Comparison of ENCODE assay signal across 8 cellular contexts in genomic region chr6:139262519-139263300, GRCh38. TPM values are rescaled to one million over a fixed set of nuclear protein-coding genes. Genes with fewer than 3 reads are reported as not detected.
DNase-seq lines count a peak whose midpoint lies in the region; ATAC-seq and TF ChIP-seq lines count a peak whose summit lies in the region.

No MANE protein-coding gene starts in this region.

- no peak overlapping the region for H3K4me3 ChIP-seq in neural progenitor cell
- H3K4me3 ChIP-seq in endodermal cell (ENCODE audit: low read length): no peak overlapping the region

- ATAC-seq in GM19324 (IDR thresholded peaks at IDR 0.05; ENCODE audit: low FRiP score, unreplicated experiment): peak; percentile 50
- ATAC-seq in HG03280 (IDR thresholded peaks at IDR 0.05; ENCODE audit: unreplicated experiment): peak; percentile 84

- H4K20me1 ChIP-seq in neural progenitor cell (ENCODE audit: low read depth): no peaks in the 10 kb centered on the region

- H3K27me3 Mint-ChIP-seq in activated CD4-positive, alpha-beta T cell treated with anti-CD3 and anti-CD28 coated beads, Interleukin-2, amount 10 ng/mL, durations not matched to agents 7 days and 5 days: no peaks in the 10 kb centered on the region
- H3K27me3 Mint-ChIP-seq in neural progenitor cell (ENCODE audit: insufficient read depth, low read depth) (no peaks in the 10 kb centered on the region), endodermal cell (ENCODE audit: insufficient read depth) (no peaks in the 10 kb centered on the region)

- no peak overlapping the region for H3K4me2 ChIP-seq in neural progenitor cell

- peak overlapping the region; percentile 69 for H2AFZ ChIP-seq in neural progenitor cell (replicated peaks)

- 85 to 90% methylated on average over 9 to 13 of the region's 13 CpGs for WGBS in endodermal cell (ENCODE audit: insufficient coverage in 1 of 2, insufficient read length in 1 of 2), 2 experiments

- CTCF ChIA-PET in activated CD4-positive, alpha-beta T cell treated with anti-CD3 and anti-CD28 coated beads, Interleukin-2, amount 10 ng/mL, durations not matched to agents 7 days and 5 days (lab: Charles Lee): interaction anchor here (0.7 to 3.9 kb wide), 10 partner anchors 8 to 110 kb away, joined by 3 to 18 read pairs (median 3); no protein-coding TSS in a partner anchor

- no peaks in the 10 kb centered on the region for H3K36me3 ChIP-seq in neural progenitor cell
- no peaks in the 10 kb centered on the region for H3K36me3 ChIP-seq in endodermal cell (ENCODE audit: control insufficient read depth, insufficient read depth, low read length)

- H3K36me3 Mint-ChIP-seq in activated CD4-positive, alpha-beta T cell treated with anti-CD3 and anti-CD28 coated beads, Interleukin-2, amount 10 ng/mL, durations not matched to agents 7 days and 5 days (ENCODE audit: low read depth): peaks cover 5% of the 10 kb centered on the region
- H3K36me3 Mint-ChIP-seq in neural progenitor cell (no peaks in the 10 kb centered on the region), endodermal cell (ENCODE audit: low read depth) (no peaks in the 10 kb centered on the region)

- no peaks in the 10 kb centered on the region for H3K79me2 ChIP-seq in neural progenitor cell (ENCODE audit: low read depth)

- POLR2A ChIA-PET in activated CD4-positive, alpha-beta T cell treated with anti-CD3 and anti-CD28 coated beads, Interleukin-2, amount 10 ng/mL, durations not matched to agents 7 days and 5 days (lab: Charles Lee): no interaction called here

- H3K27ac ChIP-seq in neural progenitor cell: no peak overlapping the region
- no peak overlapping the region for H3K27ac ChIP-seq in endodermal cell (ENCODE audit: low read depth, low read length)

- no peak for TF ChIP-seq CTCF in neural progenitor cell (IDR thresholded peaks at IDR 0.05)
- TF ChIP-seq CTCF in endodermal cell (conservative IDR thresholded peaks at IDR 0.05): no peak

- H3K9me3 ChIP-seq in neural progenitor cell (ENCODE audit: low read depth) (no peaks in the 10 kb centered on the region), endodermal cell (ENCODE audit: control insufficient read depth, low read length) (no peaks in the 10 kb centered on the region)

- no peaks in the 10 kb centered on the region for H3K4me1 ChIP-seq in neural progenitor cell
- no peaks in the 10 kb centered on the region for H3K4me1 ChIP-seq in endodermal cell (ENCODE audit: control insufficient read depth, insufficient read depth, low read length)

- DNase-seq in A172 (ENCODE audit: low spot score) (peak; percentile 14), neural progenitor cell (ENCODE audit: low spot score) (no peak), T1000 (lab: John Stamatoyannopoulos, UW) (no peak), NCI-H187 treated with DMSO at 0.1 percent for 48 hours (lab: John Stamatoyannopoulos, UW) (no peak), endodermal cell (no peak)
- peak; percentile 34 for DNase-seq in activated CD4-positive, alpha-beta T cell treated with anti-CD3 and anti-CD28 coated beads, Interleukin-2, amount 10 ng/mL, durations not matched to agents 7 days and 5 days

- H3K9ac ChIP-seq in neural progenitor cell (no peak overlapping the region), endodermal cell (ENCODE audit: extremely low read depth, low read length, poor library complexity, severe bottlenecking) (no peak overlapping the region)

- no peaks in the 10 kb centered on the region for H3K9me3 Mint-ChIP-seq in activated CD4-positive, alpha-beta T cell treated with anti-CD3 and anti-CD28 coated beads, Interleukin-2, amount 10 ng/mL, durations not matched to agents 7 days and 5 days
- no peaks in the 10 kb centered on the region for H3K9me3 Mint-ChIP-seq in neural progenitor cell
- H3K9me3 Mint-ChIP-seq in endodermal cell: no peaks in the 10 kb centered on the region

- H3F3A ChIP-seq in neural progenitor cell (ENCODE audit: low read depth): no peaks in the 10 kb centered on the region

- peak overlapping the region; percentile 83 for H3K27ac Mint-ChIP-seq in activated CD4-positive, alpha-beta T cell treated with anti-CD3 and anti-CD28 coated beads, Interleukin-2, amount 10 ng/mL, durations not matched to agents 7 days and 5 days
- H3K27ac Mint-ChIP-seq in neural progenitor cell: peak overlapping the region; percentile 64
- H3K27ac Mint-ChIP-seq in endodermal cell: no peak overlapping the region

- H3K27me3 ChIP-seq in neural progenitor cell (no peaks in the 10 kb centered on the region), endodermal cell (ENCODE audit: control insufficient read depth, insufficient read depth, low read length, poor library complexity, severe bottlenecking) (no peaks in the 10 kb centered on the region)

- peaks cover 23% of the 10 kb centered on the region for H3K4me1 Mint-ChIP-seq in activated CD4-positive, alpha-beta T cell treated with anti-CD3 and anti-CD28 coated beads, Interleukin-2, amount 10 ng/mL, durations not matched to agents 7 days and 5 days
- peaks cover 12% of the 10 kb centered on the region for H3K4me1 Mint-ChIP-seq in neural progenitor cell
- no peaks in the 10 kb centered on the region for H3K4me1 Mint-ChIP-seq in endodermal cell

- H3K4me3 Mint-ChIP-seq in activated CD4-positive, alpha-beta T cell treated with anti-CD3 and anti-CD28 coated beads, Interleukin-2, amount 10 ng/mL, durations not matched to agents 7 days and 5 days: peak overlapping the region; percentile 44
- H3K4me3 Mint-ChIP-seq in neural progenitor cell (no peak overlapping the region), endodermal cell (no peak overlapping the region)

RNA-seq across cellular contexts. Expression of gene TXLNB, which starts 29.1 kb away (rescaled TPM):
- total RNA-seq in A172 (2014; rRNA removed; shearing (Covaris generic)): 0.17 and 0.22 TPM in 2 replicates
- total RNA-seq in activated CD4-positive, alpha-beta T cell treated with anti-CD3 and anti-CD28 coated beads, Interleukin-2, amount 10 ng/mL, durations not matched to agents 7 days and 5 days: under 1 TPM; 0.35 TPM
- total RNA-seq in neural progenitor cell (ENCODE audit: low replicate concordance) (0.06 TPM in 2 replicates), endodermal cell (not detected)
- 0.46 TPM for polyA plus RNA-seq in endodermal cell (2013, experiment 1 of 2)
- 0.62 TPM for polyA plus RNA-seq in endodermal cell (2013, experiment 2 of 2)

Comparison
In these comparisons a context has a peak if more than half of its experiments do, and no peak if none do; other contexts are left out.
1. DNase-seq: peak in A172 (single experiment) and activated CD4-positive, alpha-beta T cell treated with anti-CD3 and anti-CD28 coated beads, Interleukin-2, amount 10 ng/mL, durations not matched to agents 7 days and 5 days (single experiment); none in neural progenitor cell (single experiment), T1000 (single experiment), NCI-H187 treated with DMSO at 0.1 percent for 48 hours (single experiment) and endodermal cell (single experiment).